11 cellular contexts compared by ENCODE assay signal in genomic region chr2:61356958-61357350, GRCh38.
A peak's percentile ranks its signal among the peaks of the same experiment; 100 is the strongest.
DNase-seq lines count a peak whose midpoint lies in the region; ATAC-seq and TF ChIP-seq lines count a peak whose summit lies in the region.
"Had no signal": no experiment of that assay in that cellular context is flagged by ENCODE, and none has a peak within 500 bp of the region (broad histone marks: within the 10 kb centered on the region; RNA-seq: fewer than 3 reads in every experiment).

No MANE protein-coding gene starts in this region.

- ATAC-seq in HG03045 (IDR thresholded peaks at IDR 0.05; ENCODE audit: unreplicated experiment): no peak
- ATAC-seq: activated CD8-positive, alpha-beta T cell treated with anti-CD3 and anti-CD28 coated beads, Interleukin-2, amount 10 ng/mL, durations not matched to agents 7 days and 5 days; stimulated activated memory B cell treated with anti-CD40 and anti-IgM and Interleukin-4, amounts not matched to agents 10 μg/mL and 1 μg/mL and 100 μg/mL, for 72 hours had no signal

- DNase-seq in DMS79 treated with DMSO at 0.1 percent for 48 hours (lab: John Stamatoyannopoulos, UW): peak; percentile 56
- DNase-seq in DMS79 (lab: John Stamatoyannopoulos, UW): no peak
- peak; percentile 6 for DNase-seq in RPMI7951 (ENCODE audit: low read depth)
- DNase-seq in fibroblast of mammary gland (ENCODE audit: low read depth): peak; percentile 52
- peak; percentile 9 for DNase-seq in skeletal muscle cell (ENCODE audit: low read depth)
- DNase-seq in NCI-H748 (lab: John Stamatoyannopoulos, UW; ENCODE audit: unreplicated experiment): no peak
- no peak for DNase-seq in stimulated activated naive CD4-positive, alpha-beta T cell (lab: John Stamatoyannopoulos, UW)
- DNase-seq: activated CD8-positive, alpha-beta T cell treated with anti-CD3 and anti-CD28 coated beads, Interleukin-2, amount 10 ng/mL, durations not matched to agents 7 days and 5 days had no signal

- no peak for TF ChIP-seq CTCF in fibroblast of mammary gland (conservative IDR thresholded peaks at IDR 0.05; ENCODE audit: control insufficient read depth, insufficient read depth, low read depth, low read length)

- H3K4me3 ChIP-seq in fibroblast of mammary gland (ENCODE audit: control insufficient read depth, low read depth, low read length) (no peak overlapping the region), skeletal muscle cell (ENCODE audit: low read depth, low read length) (no peak overlapping the region)
- H3K4me3 ChIP-seq: neural progenitor cell had no signal

Comparison
In these comparisons a context has a peak if more than half of its experiments do, and no peak if none do; other contexts are left out.
1. DNase-seq: peak in DMS79 treated with DMSO at 0.1 percent for 48 hours (single experiment), RPMI7951 (single experiment), fibroblast of mammary gland (single experiment) and skeletal muscle cell (single experiment); none in DMS79 (single experiment), NCI-H748 (single experiment) and stimulated activated naive CD4-positive, alpha-beta T cell (0 of 6).